Comparison of ENCODE assay signal across 8 cellular contexts in the genomic region with DNA sequence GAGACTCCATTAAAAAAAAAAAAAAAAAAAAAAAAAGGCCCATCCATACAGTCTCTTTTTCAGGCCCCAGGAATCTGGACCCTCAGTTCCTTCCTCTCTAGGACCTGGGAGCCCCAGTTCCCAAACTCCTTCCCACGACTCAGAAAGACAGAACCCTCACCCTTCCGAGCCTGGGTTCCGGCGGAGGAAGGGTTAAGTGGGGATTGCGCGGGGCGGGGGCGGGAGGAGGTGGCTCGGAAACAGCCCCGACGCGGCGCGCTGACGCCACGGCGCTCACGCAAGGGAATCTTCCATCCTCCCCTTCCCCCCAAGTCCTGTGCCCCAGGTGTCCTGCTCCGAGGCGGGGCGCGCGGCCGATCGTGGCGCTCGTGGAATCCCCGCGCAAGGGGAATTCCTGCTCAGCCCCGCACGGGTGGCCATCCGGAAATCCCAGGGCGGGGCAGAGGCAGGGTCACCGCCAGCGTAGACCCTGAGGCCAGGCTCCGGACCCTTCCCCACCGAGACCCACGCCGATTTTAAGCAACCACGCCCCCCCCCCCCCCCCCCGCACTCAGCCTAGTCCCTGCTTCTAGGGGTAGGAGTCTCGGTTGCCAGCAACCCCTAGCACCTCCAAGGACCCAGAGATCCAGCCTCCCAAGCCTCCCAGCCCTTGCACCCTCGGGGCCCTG. TPM values are rescaled to one million over a fixed set of nuclear protein-coding genes. Genes with fewer than 3 reads are reported as not detected.
DNase-seq lines count a peak whose midpoint lies in the region; ATAC-seq, FAIRE-seq and TF ChIP-seq lines count a peak whose summit lies in the region.

No MANE protein-coding gene starts in this region.

- intact Hi-C loops in pancreas (cut with DNase I) = no loop called here
- intact Hi-C loops in thyroid gland (cut with DNase I) = loop anchor here (5.0 kb wide), 1 partner anchor 33 kb away; no protein-coding TSS in a partner anchor

- H3K4me1 Mint-ChIP-seq in activated naive CD8-positive, alpha-beta T cell treated with anti-CD3 and anti-CD28 coated beads, Interleukin-2, amount 50 U/mL, for 24 hours = peaks cover 65% of the 10 kb centered on the region

- ATAC-seq in activated naive CD8-positive, alpha-beta T cell treated with anti-CD3 and anti-CD28 coated beads, Interleukin-2, amount 50 U/mL, for 24 hours = peak; percentile 52
- ATAC-seq in pancreas = peak; percentile 84 to 94 (median 91)

- no peaks in the 10 kb centered on the region for H3K27me3 ChIP-seq in cardiac muscle cell
- H3K27me3 ChIP-seq in pancreas = no peaks in the 10 kb centered on the region
- no peaks in the 10 kb centered on the region for H3K27me3 ChIP-seq in thyroid gland

- H3K27me3 Mint-ChIP-seq in activated naive CD8-positive, alpha-beta T cell treated with anti-CD3 and anti-CD28 coated beads, Interleukin-2, amount 50 U/mL, for 24 hours = no peaks in the 10 kb centered on the region

- WGBS in pancreas, 2 donors = 0% methylated on average over 34 to 41 of the region's 43 CpGs
- 0 to 2% methylated on average over 15 to 28 of the region's 43 CpGs for WGBS in thyroid gland, 2 donors

- H3K4me1 ChIP-seq in cardiac muscle cell (ENCODE audit: low read depth) = no peaks in the 10 kb centered on the region
- peaks cover 0 to 2% (median 0%) of the 10 kb centered on the region in 3 donors for H3K4me1 ChIP-seq in pancreas
- peaks cover 7 to 24% of the 10 kb centered on the region in 2 donors for H3K4me1 ChIP-seq in thyroid gland

- TF ChIP-seq POLR2A in H54 (IDR thresholded peaks at IDR 0.05; ENCODE audit: low read depth, low read length) (peak; percentile 64), NB4 (IDR thresholded peaks at IDR 0.05; ENCODE audit: extremely low read depth, insufficient read length) (peak; percentile 37), thyroid gland (IDR thresholded peaks at IDR 0.05) (no peak)

- H3K27ac ChIP-seq in cardiac muscle cell (no peak overlapping the region), pancreas (peak overlapping the region; percentile 53 to 86 (median 72)), thyroid gland (peak overlapping the region; percentile 72 to 85 (median 84))

- H3K27ac Mint-ChIP-seq in activated naive CD8-positive, alpha-beta T cell treated with anti-CD3 and anti-CD28 coated beads, Interleukin-2, amount 50 U/mL, for 24 hours = peak overlapping the region; percentile 96

- H3K9me3 ChIP-seq in cardiac muscle cell (ENCODE audit: low read depth) = no peaks in the 10 kb centered on the region
- no peaks in the 10 kb centered on the region for H3K9me3 ChIP-seq in pancreas
- H3K9me3 ChIP-seq in thyroid gland = no peaks in the 10 kb centered on the region

- no peak for TF ChIP-seq CTCF in NB4 (IDR thresholded peaks at IDR 0.05; ENCODE audit: low read depth, low read length)
- no peak for TF ChIP-seq CTCF in cardiac muscle cell (IDR thresholded peaks at IDR 0.05; ENCODE audit: low read depth, low read length)
- TF ChIP-seq CTCF in pancreas (IDR thresholded peaks at IDR 0.05) = no peak
- no peak for TF ChIP-seq CTCF in thyroid gland (IDR thresholded peaks at IDR 0.05)

- H3K4me3 ChIP-seq in NB4 (ENCODE audit: low read depth, low read length) (peak overlapping the region; percentile 74), cardiac muscle cell (peak overlapping the region; percentile 86), pancreas (peak overlapping the region; percentile 56 to 75 (median 60)), thyroid gland (replicated peaks in 1 of 3) (peak overlapping the region; percentile 56 to 95 (median 79))

- H3K36me3 ChIP-seq in cardiac muscle cell (peaks cover 4% of the 10 kb centered on the region), pancreas (peaks cover 0 to 9% (median 0%) of the 10 kb centered on the region in 3 donors), thyroid gland (peaks cover 16 to 22% of the 10 kb centered on the region in 2 donors)

- H3K36me3 Mint-ChIP-seq in activated naive CD8-positive, alpha-beta T cell treated with anti-CD3 and anti-CD28 coated beads, Interleukin-2, amount 50 U/mL, for 24 hours (ENCODE audit: low read depth) = peaks cover 42% of the 10 kb centered on the region

- peak; percentile 54 for DNase-seq in DMS79 treated with DMSO at 0.1 percent for 48 hours (lab: John Stamatoyannopoulos, UW)
- DNase-seq in H54 (ENCODE audit: insufficient read length, low spot score) = peak; percentile 94
- peak; percentile 81 for DNase-seq in NB4 (ENCODE audit: low read depth)
- DNase-seq in SW480 (ENCODE audit: low spot score) = peak; percentile 88
- DNase-seq in activated naive CD8-positive, alpha-beta T cell treated with anti-CD3 and anti-CD28 coated beads, Interleukin-2, amount 50 U/mL, for 24 hours = peak; percentile 91
- DNase-seq in cardiac muscle cell (ENCODE audit: low read depth in 1 of 2, low spot score in 1 of 2) = peak; percentile 80 to 82
- DNase-seq in pancreas = peak; percentile 78 to 90 (median 82)
- DNase-seq in thyroid gland = peak; percentile 88 to 91

- FAIRE-seq in H54 (lab: Jason Lieb, UNC) = no peak
- FAIRE-seq in pancreas (lab: Jason Lieb, UNC) = no peak

- H3K9me3 Mint-ChIP-seq in activated naive CD8-positive, alpha-beta T cell treated with anti-CD3 and anti-CD28 coated beads, Interleukin-2, amount 50 U/mL, for 24 hours = no peaks in the 10 kb centered on the region

- H3K4me3 Mint-ChIP-seq in activated naive CD8-positive, alpha-beta T cell treated with anti-CD3 and anti-CD28 coated beads, Interleukin-2, amount 50 U/mL, for 24 hours = peak overlapping the region; percentile 81

RNA-seq across cellular contexts. Expression of gene NFKBID, which starts 0.7 kb away (rescaled TPM):
- 3.7 and 5.1 TPM in 2 replicates for total RNA-seq in cardiac muscle cell
- polyA plus RNA-seq in cardiac muscle cell = 6.4 and 8.5 TPM in 2 replicates
- 10 to 100 TPM in 1 of 6 donors, 1 to 10 TPM in 5; 3.1 to 10.4 (median 4.2) TPM for total RNA-seq in pancreas
- 10 to 100 TPM; 15.7 to 16.7 TPM for polyA plus RNA-seq in pancreas
- total RNA-seq in thyroid gland = 10 to 100 TPM in 3 of 4 donors, 1 to 10 TPM in 1; 7.0 to 56.7 (median 16.9) TPM

RNA-seq across cellular contexts. Expression of gene HCST, which starts 2.6 kb away (rescaled TPM):
- total RNA-seq in cardiac muscle cell = 2.5 TPM in 1 of 2 replicates, not detected in the other
- 2.1 and 2.4 TPM in 2 replicates for polyA plus RNA-seq in cardiac muscle cell
- total RNA-seq in pancreas = 1 to 10 TPM in 4 of 6 donors, under 1 TPM in 2; 0.46 to 7.4 (median 1.7) TPM
- 10 to 100 TPM in 1 of 2 donors, 1 to 10 TPM in 1; 2.3 to 10.2 TPM for polyA plus RNA-seq in pancreas
- 1 to 10 TPM in 2 of 4 donors, not detected in 2; 1.4 to 4.4 TPM for total RNA-seq in thyroid gland

RNA-seq across cellular contexts. Expression of gene TYROBP, which starts 8.4 kb away (rescaled TPM):
- 2.9 TPM in 1 of 2 replicates, not detected in the other for total RNA-seq in cardiac muscle cell
- 0.79 TPM in 1 of 2 replicates, not detected in the other for polyA plus RNA-seq in cardiac muscle cell
- total RNA-seq in pancreas = 10 to 100 TPM in 3 of 6 donors, 1 to 10 TPM in 3; 2.5 to 73.8 (median 11.0) TPM
- polyA plus RNA-seq in pancreas = 10 to 100 TPM; 17.4 to 22.8 TPM
- total RNA-seq in thyroid gland = 10 to 100 TPM; 10.1 to 80.4 (median 27.5) TPM

RNA-seq across cellular contexts. Expression of gene APLP1, which starts 31.3 kb away (rescaled TPM):
- total RNA-seq in cardiac muscle cell (126 and 134 TPM in 2 replicates), pancreas (10 to 100 TPM; 39.2 to 71.8 (median 47.1) TPM), thyroid gland (1 to 10 TPM in 2 of 4 donors, under 1 TPM in 2; 0.67 to 5.3 (median 2.8) TPM)
- polyA plus RNA-seq in cardiac muscle cell (117 and 157 TPM in 2 replicates), pancreas (100 to 1,000 TPM; 100 to 154 TPM)

RNA-seq across cellular contexts. Expression of gene LRFN3, which starts 36.5 kb away (rescaled TPM):
- total RNA-seq in cardiac muscle cell = 13.4 and 14.3 TPM in 2 replicates
- polyA plus RNA-seq in cardiac muscle cell = 10.3 and 16.0 TPM in 2 replicates
- total RNA-seq in pancreas = 1 to 10 TPM; 4.9 to 9.8 (median 6.2) TPM
- 1 to 10 TPM; 6.7 to 7.6 TPM for polyA plus RNA-seq in pancreas
- 10 to 100 TPM in 3 of 4 donors, 1 to 10 TPM in 1; 7.1 to 15.5 (median 11.1) TPM for total RNA-seq in thyroid gland

Comparison
In these comparisons a context has a peak if more than half of its experiments do, and no peak if none do; other contexts are left out.
1. POLR2A ChIP-seq: peak in H54 (single experiment) and NB4 (single experiment); none in thyroid gland (0 of 2).
2. Peak in every context shown above with its lines, with median percentiles within 50 percentile points of each other: DNase-seq and H3K4me3 ChIP-seq.